In genomic region chr2:200966770-200967169, GRCh38 we compare ENCODE assay signal across 11 cellular contexts. TPM values are rescaled to one million over a fixed set of nuclear protein-coding genes. Genes with fewer than 3 reads are reported as not detected.
DNase-seq lines count a peak whose midpoint lies in the region; ATAC-seq and TF ChIP-seq lines count a peak whose summit lies in the region.
"Had no signal": no experiment of that assay in that cellular context is flagged by ENCODE, and none has a peak within 500 bp of the region (broad histone marks: within the 10 kb centered on the region; RNA-seq: fewer than 3 reads in every experiment).

No MANE protein-coding gene starts in this region.

- ATAC-seq in GM21360 (IDR thresholded peaks at IDR 0.05; ENCODE audit: unreplicated experiment) (peak; percentile 57), foreskin keratinocyte (peak; percentile 72), GM21825 (IDR thresholded peaks at IDR 0.05; ENCODE audit: unreplicated experiment) (no peak)
- ATAC-seq: stimulated activated naive CD8-positive, alpha-beta T cell treated with anti-CD3 and anti-CD28 coated beads, Interleukin-15, Interleukin-2, amounts not matched to agents 100 U/mL and 50 U/mL, for 24 hours had no signal

- peak; percentile 31 for TF ChIP-seq CTCF in foreskin keratinocyte (conservative IDR thresholded peaks at IDR 0.05)

- DNase-seq in AG08395 (ENCODE audit: low spot score): peak; percentile 61
- DNase-seq in OCI-M1 (lab: John Stamatoyannopoulos, UW): peak; percentile 10
- peak; percentile 65 to 87 for DNase-seq in foreskin keratinocyte
- DNase-seq in NCI-H2029 treated with DMSO at 0.1 percent for 48 hours (lab: John Stamatoyannopoulos, UW): no peak
- DNase-seq in cardiac septum (ENCODE audit: low spot score): no peak
- no peak for DNase-seq in NCI-H2196 (lab: John Stamatoyannopoulos, UW; ENCODE audit: unreplicated experiment)
- DNase-seq: amygdala; GDM1; stimulated activated naive CD8-positive, alpha-beta T cell treated with anti-CD3 and anti-CD28 coated beads, Interleukin-15, Interleukin-2, amounts not matched to agents 100 U/mL and 50 U/mL, for 24 hours had no signal

- no peaks in the 10 kb centered on the region for H3K27me3 ChIP-seq in foreskin keratinocyte

- intact Hi-C loops in cardiac septum (cut with DNase I): no loop called here

- H3K27ac ChIP-seq in foreskin keratinocyte: peak overlapping the region; percentile 21

- H3K4me1 ChIP-seq in foreskin keratinocyte: peaks cover 27% of the 10 kb centered on the region

RNA-seq across cellular contexts. Expression of gene ORC2, which starts 3.3 kb away (rescaled TPM):
- total RNA-seq in foreskin keratinocyte: 29.7 and 31.8 TPM in 2 replicates
- 12.1 and 16.0 TPM in 2 replicates for polyA plus RNA-seq in foreskin keratinocyte
- 24.9 TPM for total RNA-seq in cardiac septum

Comparison
In these comparisons a context has a peak if more than half of its experiments do, and no peak if none do; other contexts are left out.
1. DNase-seq: peak in AG08395 (single experiment), OCI-M1 (single experiment) and foreskin keratinocyte (2 of 2); none in NCI-H2029 treated with DMSO at 0.1 percent for 48 hours (single experiment), cardiac septum (single experiment) and NCI-H2196 (single experiment).